Comparison of ENCODE assay signal across 12 cellular contexts in the genomic region with DNA sequence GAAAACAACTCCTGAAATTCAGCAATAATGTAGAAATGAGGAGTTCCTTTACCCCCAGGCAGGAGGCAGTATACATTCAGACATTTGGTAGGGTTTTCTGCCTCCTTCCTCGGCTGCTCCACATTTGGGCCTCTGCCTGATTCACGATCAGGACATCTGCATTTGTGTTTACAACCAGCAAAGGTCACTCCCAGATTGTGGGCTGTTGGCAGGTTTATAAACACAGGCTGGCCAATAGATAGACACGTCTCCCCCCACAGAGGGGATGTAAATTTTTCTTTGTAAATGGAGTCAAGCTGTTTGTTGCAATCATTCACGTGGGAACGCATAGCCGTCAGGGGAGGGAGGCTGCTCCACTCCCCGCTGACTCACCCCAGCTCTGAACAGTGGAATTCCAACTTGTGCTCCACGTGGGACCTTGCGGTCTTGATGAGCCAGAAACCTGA.
DNase-seq lines count a peak whose midpoint lies in the region; TF ChIP-seq lines count a peak whose summit lies in the region.
"Had no signal": no experiment of that assay in that cellular context is flagged by ENCODE, and none has a peak within 500 bp of the region (broad histone marks: within the 10 kb centered on the region; RNA-seq: fewer than 3 reads in every experiment).

No MANE protein-coding gene starts in this region.

- no peak for TF ChIP-seq POLR2A in esophagus squamous epithelium (IDR thresholded peaks at IDR 0.05)

- intact Hi-C loops in OCI-LY7 (cut with micrococcal nuclease; ENCODE audit: unreplicated experiment) = no loop called here
- intact Hi-C loops in esophagus squamous epithelium (cut with DNase I) = no loop called here

- H3K36me3 ChIP-seq in OCI-LY7 (ENCODE audit: insufficient read depth, low read length) (no peaks in the 10 kb centered on the region), esophagus squamous epithelium (no peaks in the 10 kb centered on the region)
- H3K36me3 ChIP-seq: adrenal gland, vagina had no signal

- H3K27me3 ChIP-seq in esophagus squamous epithelium = no peaks in the 10 kb centered on the region
- H3K27me3 ChIP-seq: adrenal gland, vagina had no signal

- no peaks in the 10 kb centered on the region for H3K79me2 ChIP-seq in OCI-LY7 (ENCODE audit: insufficient read depth, low read depth, low read length)

- in situ Hi-C loops in GM13977 (cut with MboI; ENCODE audit: low pct_unique_long_range_greater_than_20kb, low sequenced_read_pairs, unreplicated experiment) = no loop called here

- no peaks in the 10 kb centered on the region for H4K20me1 ChIP-seq in OCI-LY7 (ENCODE audit: insufficient read depth, low read length)

- H3K4me2 ChIP-seq in OCI-LY7 (ENCODE audit: low read length) = no peak overlapping the region

- H3K4me1 ChIP-seq in OCI-LY7 (ENCODE audit: insufficient read depth, low read length, poor library complexity, severe bottlenecking) (no peaks in the 10 kb centered on the region), esophagus squamous epithelium (no peaks in the 10 kb centered on the region)
- H3K4me1 ChIP-seq: adrenal gland, vagina had no signal

- H3K9me2 ChIP-seq in OCI-LY7 (ENCODE audit: insufficient read depth, low read length) = no peaks in the 10 kb centered on the region

- H3K9me3 ChIP-seq in OCI-LY7 (ENCODE audit: low read length) (no peaks in the 10 kb centered on the region), esophagus squamous epithelium (no peaks in the 10 kb centered on the region)
- H3K9me3 ChIP-seq: adrenal gland, vagina had no signal

- TF ChIP-seq CTCF in GM13977 (IDR thresholded peaks at IDR 0.05; ENCODE audit: extremely low read depth, insufficient read depth, missing control alignments) (peak; percentile 27), OCI-LY7 (conservative IDR thresholded peaks at IDR 0.05; ENCODE audit: low read length) (0 out of 2 replicates have a peak, but pooled peaks have one; percentile 26), esophagus squamous epithelium (IDR thresholded peaks at IDR 0.05) (no peak)

- no peak overlapping the region for H2AFZ ChIP-seq in OCI-LY7 (ENCODE audit: low read length)

- no TSS peak for BruUV-seq in OCI-LY7 (replicated peaks; lab: Mats Ljungman, UMichigan)

- CTCF ChIA-PET in OCI-LY7 (lab: Charles Lee; ENCODE audit: unreplicated experiment) = no interaction called here

- H3K4me3 ChIP-seq in OCI-LY7 (ENCODE audit: low read depth, low read length, poor library complexity, severe bottlenecking) (no peak overlapping the region), esophagus squamous epithelium (no peak overlapping the region)
- H3K4me3 ChIP-seq: adrenal gland, vagina had no signal

- POLR2A ChIA-PET in OCI-LY7 (lab: Charles Lee) = no interaction called here

- DNase-seq in GM13977 (ENCODE audit: low spot score) (no peak), OCI-LY7 (ENCODE audit: low spot score) (no peak), fibroblast of peridontal ligament (ENCODE audit: extremely low read depth) (peak; percentile 3), stromal cell of bone marrow (ENCODE audit: low read depth) (peak; percentile 20), NCI-H774 (lab: John Stamatoyannopoulos, UW) (no peak), esophagus squamous epithelium (lab: John Stamatoyannopoulos, UW) (no peak), DMS79 treated with DMSO at 0.1 percent for 48 hours (lab: John Stamatoyannopoulos, UW) (no peak)
- DNase-seq: adrenal gland; effector memory CD8-positive, alpha-beta T cell; GDM1; NCI-H187 had no signal

- 17% methylated on average over 7 to 9 of the region's 9 CpGs for WGBS in esophagus squamous epithelium, 2 donors

- no peak overlapping the region for H3K27ac ChIP-seq in OCI-LY7 (ENCODE audit: low read depth, low read length, poor library complexity, severe bottlenecking)
- H3K27ac ChIP-seq in esophagus squamous epithelium = no peak overlapping the region
- H3K27ac ChIP-seq: adrenal gland, vagina had no signal

Comparison
In these comparisons a context has a peak if more than half of its experiments do, and no peak if none do; other contexts are left out.
1. DNase-seq: peak in fibroblast of peridontal ligament (single experiment) and stromal cell of bone marrow (single experiment); none in GM13977 (single experiment), OCI-LY7 (single experiment), NCI-H774 (single experiment), esophagus squamous epithelium (single experiment) and DMS79 treated with DMSO at 0.1 percent for 48 hours (single experiment).
2. CTCF ChIP-seq: peak in GM13977 (single experiment) and OCI-LY7 (single experiment); none in esophagus squamous epithelium (0 of 6).